In the genomic region with DNA sequence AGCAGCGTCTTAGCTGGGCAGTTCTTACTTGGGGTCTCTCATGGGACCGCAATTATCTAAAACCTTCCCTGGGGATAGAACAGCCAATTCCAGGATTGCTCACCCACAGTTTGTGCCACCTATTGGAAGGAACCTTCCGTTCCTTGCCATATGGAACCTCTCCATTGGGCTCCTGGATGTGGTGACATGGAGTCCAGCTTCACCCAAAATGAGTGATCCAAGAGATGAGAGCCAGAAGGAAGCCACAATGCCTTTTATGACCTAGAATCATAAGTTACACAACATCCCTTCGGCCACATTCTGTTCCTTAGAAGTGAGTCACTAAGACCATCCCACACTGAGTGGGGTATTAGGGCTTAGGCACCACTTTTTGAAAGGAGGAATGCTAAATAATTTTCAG, we compare ENCODE assay signal across 14 cellular contexts.
A peak's percentile ranks its signal among the peaks of the same experiment; 100 is the strongest.
DNase-seq lines count a peak whose midpoint lies in the region; ATAC-seq and TF ChIP-seq lines count a peak whose summit lies in the region.
"Had no signal": no experiment of that assay in that cellular context is flagged by ENCODE, and none has a peak within 500 bp of the region (broad histone marks: within the 10 kb centered on the region; RNA-seq: fewer than 3 reads in every experiment).

No MANE protein-coding gene starts in this region.

- intact Hi-C loops in PC-3 (cut with micrococcal nuclease) = no loop called here

- ATAC-seq in PC-3 (peak; percentile 27; the same call in 1 of the 2 replicates), GM21786 (IDR thresholded peaks at IDR 0.05; ENCODE audit: unreplicated experiment) (no peak)

- H3K4me1 ChIP-seq in GM23248 (ENCODE audit: insufficient read depth) = peaks cover 26% of the 10 kb centered on the region
- 0 out of 2 replicates have a peak, but pooled peaks cover 5% of the 10 kb centered on the region for H3K4me1 ChIP-seq in PC-3 (ENCODE audit: insufficient read depth, low read length)

- H3K36me3 ChIP-seq in GM23248 (ENCODE audit: low read depth) = 0 out of 2 replicates have a peak, but pooled peaks cover 3% of the 10 kb centered on the region
- no peaks in the 10 kb centered on the region for H3K36me3 ChIP-seq in PC-3 (ENCODE audit: low read depth, low read length)
- H3K36me3 ChIP-seq: suprapubic skin had no signal

- H4K20me1 ChIP-seq in GM23248 (ENCODE audit: insufficient read depth) = no peaks in the 10 kb centered on the region
- H4K20me1 ChIP-seq in PC-3 (ENCODE audit: low read length) = no peaks in the 10 kb centered on the region

- no peaks in the 10 kb centered on the region for H3K79me2 ChIP-seq in GM23248 (ENCODE audit: insufficient read depth)
- H3K79me2 ChIP-seq in PC-3 (ENCODE audit: low read length) = no peaks in the 10 kb centered on the region

- no peak overlapping the region for H2AFZ ChIP-seq in GM23248
- H2AFZ ChIP-seq in PC-3 (ENCODE audit: low read length) = no peak overlapping the region

- H3K9me2 ChIP-seq in GM23248 (ENCODE audit: insufficient read depth) = no peaks in the 10 kb centered on the region
- H3K9me2 ChIP-seq in PC-3 (replicated peaks; ENCODE audit: low read length) = no peaks in the 10 kb centered on the region
- H3K9me2 ChIP-seq: SK-N-SH had no signal

- peak overlapping the region; percentile 13 for H3K4me3 ChIP-seq in GM23248
- H3K4me3 ChIP-seq in PC-3 (ENCODE audit: low read length) = no peak overlapping the region
- H3K4me3 ChIP-seq: suprapubic skin had no signal

- WGBS in GM23248 (ENCODE audit: low coverage in 1 of 2, low lambda C conversion rate in 2 of 2, missing lambda C conversion rate in 2 of 2), 2 experiments = 12 to 18% methylated on average over 4 of the region's 4 CpGs

- H3K9me3 ChIP-seq in GM23248 (ENCODE audit: low read depth) = no peaks in the 10 kb centered on the region
- no peaks in the 10 kb centered on the region for H3K9me3 ChIP-seq in PC-3 (ENCODE audit: low read length)
- H3K9me3 ChIP-seq: SK-N-SH, suprapubic skin had no signal

- H3K27ac ChIP-seq in GM23248 (peak overlapping the region; percentile 44), PC-3 (ENCODE audit: low read length) (no peak overlapping the region)
- H3K27ac ChIP-seq: KMS-11, suprapubic skin had no signal

- BruUV-seq in PC-3 (replicated peaks; lab: Mats Ljungman, UMichigan) = no TSS peak

- DNase-seq in GM23248 (peak; percentile 89), PC-3 (peak; percentile 56), fibroblast of the conjunctiva (ENCODE audit: low read depth) (peak; percentile 58), stromal cell of bone marrow (ENCODE audit: low read depth) (peak; percentile 87), NCI-H146 treated with DMSO at 0.1 percent for 48 hours (lab: John Stamatoyannopoulos, UW; ENCODE audit: unreplicated experiment) (no peak)
- no peak for DNase-seq in activated naive CD4-positive, alpha-beta T cell (lab: John Stamatoyannopoulos, UW)
- DNase-seq: activated CD4-positive, alpha-beta memory T cell treated with anti-CD3 and anti-CD28 coated beads for 36 hours; activated naive CD8-positive, alpha-beta T cell treated with anti-CD3 and anti-CD28 coated beads for 36 hours; NCI-H2227 treated with DMSO at 0.1 percent for 48 hours; occipital lobe; SK-N-SH had no signal

- H3K9ac ChIP-seq in GM23248 = 0 out of 2 replicates have a peak overlapping the region, but pooled peaks have one; percentile 2
- no peak overlapping the region for H3K9ac ChIP-seq in PC-3 (ENCODE audit: low read length)
- H3K9ac ChIP-seq: KMS-11, SK-N-SH had no signal

- no peak for TF ChIP-seq CTCF in PC-3 (conservative IDR thresholded peaks at IDR 0.05; ENCODE audit: low read depth, low read length)

- H3K4me2 ChIP-seq in GM23248 (ENCODE audit: unreplicated experiment) = peak overlapping the region; percentile 49
- H3K4me2 ChIP-seq in PC-3 (ENCODE audit: low read length) = no peak overlapping the region
- H3K4me2 ChIP-seq: KMS-11, SK-N-SH had no signal

- H3F3A ChIP-seq in GM23248 (ENCODE audit: insufficient read depth) (peaks cover 16% of the 10 kb centered on the region), PC-3 (ENCODE audit: low read length, unreplicated experiment) (no peaks in the 10 kb centered on the region)

- H3K27me3 ChIP-seq in GM23248 (replicated peaks; ENCODE audit: insufficient read depth) = no peaks in the 10 kb centered on the region
- H3K27me3 ChIP-seq in PC-3 (ENCODE audit: low read length) = no peaks in the 10 kb centered on the region
- H3K27me3 ChIP-seq: suprapubic skin had no signal

- POLR2A ChIA-PET in PC-3 (lab: Charles Lee; ENCODE audit: unreplicated experiment) = no interaction called here

- CTCF ChIA-PET in PC-3 (lab: Charles Lee) = no interaction called here

- in situ Hi-C loops in GM23248 (cut with MboI) = no loop called here

Comparison
In these comparisons a context has a peak if more than half of its experiments do, and no peak if none do; other contexts are left out.
1. DNase-seq: peak in GM23248 (single experiment), PC-3 (single experiment), fibroblast of the conjunctiva (single experiment) and stromal cell of bone marrow (single experiment); none in activated naive CD4-positive, alpha-beta T cell (0 of 4) and NCI-H146 treated with DMSO at 0.1 percent for 48 hours (single experiment).